ENCODE assay signal across 14 cellular contexts in genomic region chr2:96734899-96735585, GRCh38. TPM values are rescaled to one million over a fixed set of nuclear protein-coding genes. Genes with fewer than 3 reads are reported as not detected.
DNase-seq lines count a peak whose midpoint lies in the region; ATAC-seq and TF ChIP-seq lines count a peak whose summit lies in the region.
"Had no signal": no experiment of that assay in that cellular context is flagged by ENCODE, and none has a peak within 500 bp of the region (broad histone marks: within the 10 kb centered on the region; RNA-seq: fewer than 3 reads in every experiment).

No MANE protein-coding gene starts in this region.

- H3K27ac ChIP-seq in gastroesophageal sphincter: peak overlapping the region; percentile 9 to 70 (median 40)
- peak overlapping the region; percentile 56 for H3K27ac ChIP-seq in subcutaneous abdominal adipose tissue (ENCODE audit: low read depth, low read length)
- H3K27ac ChIP-seq: SJSA1 had no signal

- ATAC-seq in gastroesophageal sphincter: peak; percentile 21
- no peak for ATAC-seq in GM18873 (IDR thresholded peaks at IDR 0.05; ENCODE audit: low FRiP score, unreplicated experiment)
- ATAC-seq in HG03457 (IDR thresholded peaks at IDR 0.05; ENCODE audit: unreplicated experiment): no peak
- ATAC-seq: stimulated activated naive CD8-positive, alpha-beta T cell treated with anti-CD3 and anti-CD28 coated beads, Interleukin-15, Interleukin-2, amounts not matched to agents 100 U/mL and 50 U/mL, for 24 hours had no signal

- peaks cover 5 to 68% (median 22%) of the 10 kb centered on the region in 3 donors for H3K4me1 ChIP-seq in gastroesophageal sphincter
- H3K4me1 ChIP-seq in subcutaneous abdominal adipose tissue (ENCODE audit: control insufficient read depth in 5 of 5, insufficient read depth in 5 of 5, low read length in 5 of 5): peaks cover 5 to 51% (median 44%) of the 10 kb centered on the region in 5 donors

- peak; percentile 2 for DNase-seq in NCI-H748 (lab: John Stamatoyannopoulos, UW; ENCODE audit: unreplicated experiment)
- no peak for DNase-seq in NCI-H748 treated with DMSO at 0.1 percent for 48 hours (lab: John Stamatoyannopoulos, UW)
- DNase-seq in NCI-H82 treated with DMSO at 0.1 percent for 48 hours (lab: John Stamatoyannopoulos, UW; ENCODE audit: unreplicated experiment): peak; percentile 19
- no peak for DNase-seq in stimulated activated CD4-positive, alpha-beta T cell treated with anti-CD3 and anti-CD28 coated beads, Interleukin-4, amount 100 ng/mL, for 4 hours
- DNase-seq: 8988T; activated CD4-positive, alpha-beta T cell treated with anti-CD3 and anti-CD28 coated beads, Interleukin-2, amount 50 U/mL, for 4 hours; CD4-positive, CD25-positive, alpha-beta regulatory T cell; NCI-H2029; stimulated activated naive CD8-positive, alpha-beta T cell treated with anti-CD3 and anti-CD28 coated beads, Interleukin-15, Interleukin-2, amounts not matched to agents 100 U/mL and 50 U/mL, for 24 hours had no signal

- TF ChIP-seq POLR2A in gastroesophageal sphincter (IDR thresholded peaks at IDR 0.05): no peak

- H3K9ac ChIP-seq in subcutaneous abdominal adipose tissue (ENCODE audit: low read length in 5 of 5): no peak overlapping the region

- TF ChIP-seq CTCF in gastroesophageal sphincter (IDR thresholded peaks at IDR 0.05): no peak

- no peaks in the 10 kb centered on the region for H3K9me3 ChIP-seq in gastroesophageal sphincter
- no peaks in the 10 kb centered on the region for H3K9me3 ChIP-seq in subcutaneous abdominal adipose tissue (ENCODE audit: control insufficient read depth in 5 of 5, low read length in 5 of 5)
- H3K9me3 ChIP-seq: SJSA1 had no signal

- H3K4me3 ChIP-seq in gastroesophageal sphincter: no peak overlapping the region
- no peak overlapping the region for H3K4me3 ChIP-seq in subcutaneous abdominal adipose tissue (ENCODE audit: low read depth in 1 of 5, low read length in 5 of 5)
- H3K4me3 ChIP-seq: SJSA1 had no signal

- peaks cover 5 to 56% of the 10 kb centered on the region in 2 donors for H3K36me3 ChIP-seq in gastroesophageal sphincter
- peaks cover 6 to 41% (median 36%) of the 10 kb centered on the region in 5 donors for H3K36me3 ChIP-seq in subcutaneous abdominal adipose tissue (ENCODE audit: control insufficient read depth in 5 of 5, insufficient read depth in 5 of 5, low read length in 5 of 5)

- no peak for TF ChIP-seq EP300 in gastroesophageal sphincter (IDR thresholded peaks at IDR 0.05)

- H3K27me3 ChIP-seq in gastroesophageal sphincter (no peaks in the 10 kb centered on the region), subcutaneous abdominal adipose tissue (ENCODE audit: control insufficient read depth in 5 of 5, insufficient read depth in 4 of 5, low read length in 5 of 5) (no peaks in the 10 kb centered on the region)
- H3K27me3 ChIP-seq: SJSA1 had no signal

- WGBS in gastroesophageal sphincter (ENCODE audit: low coverage in 1 of 2), 2 donors: 23 to 32% methylated on average over 3 of the region's 8 CpGs

RNA-seq across cellular contexts. Expression of gene LMAN2L, which starts 4.8 kb away (rescaled TPM):
- 10 to 100 TPM; 18.1 to 22.9 (median 21.5) TPM for total RNA-seq in gastroesophageal sphincter

RNA-seq across cellular contexts. Expression of gene CNNM4, which starts 25.7 kb away (rescaled TPM):
- 1 to 10 TPM; 2.7 to 6.1 (median 5.5) TPM for total RNA-seq in gastroesophageal sphincter

Comparison
In these comparisons a context has a peak if more than half of its experiments do, and no peak if none do; other contexts are left out.
1. DNase-seq: peak in NCI-H748 (single experiment) and NCI-H82 treated with DMSO at 0.1 percent for 48 hours (single experiment); none in NCI-H748 treated with DMSO at 0.1 percent for 48 hours (single experiment) and stimulated activated CD4-positive, alpha-beta T cell treated with anti-CD3 and anti-CD28 coated beads, Interleukin-4, amount 100 ng/mL, for 4 hours (0 of 2).